ENCODE assay signal across 11 cellular contexts in the genomic region with DNA sequence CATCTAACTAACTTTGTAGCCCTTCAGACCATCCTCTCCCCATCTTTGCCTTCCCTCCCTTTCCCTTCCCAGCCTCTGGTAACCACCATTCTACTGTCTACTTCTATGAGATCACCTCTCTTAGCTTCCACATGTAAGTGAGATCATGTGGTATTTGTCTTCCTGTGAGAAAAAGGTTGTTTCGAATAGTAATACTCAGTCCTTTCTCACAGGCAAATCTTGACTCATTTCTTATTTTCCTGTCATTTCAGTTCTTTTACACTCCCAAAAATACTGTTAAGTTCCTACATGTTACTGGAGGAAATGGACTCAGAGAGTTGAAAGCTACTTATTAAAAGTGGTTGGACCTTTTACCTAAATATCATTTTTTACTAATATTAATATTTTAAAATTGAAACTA.
A peak's percentile ranks its signal among the peaks of the same experiment; 100 is the strongest.
DNase-seq lines count a peak whose midpoint lies in the region; ATAC-seq, FAIRE-seq and TF ChIP-seq lines count a peak whose summit lies in the region.
"Had no signal": no experiment of that assay in that cellular context is flagged by ENCODE, and none has a peak within 500 bp of the region (broad histone marks: within the 10 kb centered on the region; RNA-seq: fewer than 3 reads in every experiment).

No MANE protein-coding gene starts in this region.

- no peak overlapping the region for H3K4me3 ChIP-seq in HepG2 (replicated peaks in 1 of 3; ENCODE audit: insufficient read depth in 1 of 3, low read depth in 2 of 3, low read length in 3 of 3)

- H3K36me3 ChIP-seq in HepG2 (replicated peaks in 1 of 2; ENCODE audit: control insufficient read depth in 1 of 2, insufficient read depth in 2 of 2, low read length in 2 of 2), result no peaks in the 10 kb centered on the region

- H3K79me2 ChIP-seq in HepG2 (ENCODE audit: insufficient read depth, low read length), result no peaks in the 10 kb centered on the region
- H3K79me2 ChIP-seq: parathyroid adenoma had no signal

- H4K20me1 ChIP-seq in HepG2 (ENCODE audit: insufficient read depth, low read length), result no peaks in the 10 kb centered on the region

- H3K9me3 ChIP-seq in HepG2 (ENCODE audit: low read length), result no peaks in the 10 kb centered on the region

- TF ChIP-seq RAD21 in HepG2 (CRISPR knock-in tag; IDR thresholded peaks at IDR 0.05), result no peak

- peak; percentile 26 to 39 for DNase-seq in foreskin keratinocyte
- DNase-seq in cerebellar cortex (ENCODE audit: low spot score), result no peak
- no peak for DNase-seq in HepG2 (ENCODE audit: low spot score)
- no peak for DNase-seq in caudate nucleus (lab: John Stamatoyannopoulos, UW)
- DNase-seq in endothelial cell (ENCODE audit: low spot score), result no peak
- DNase-seq: DND-41 had no signal

- no peak overlapping the region for H3K27ac Mint-ChIP-seq in endothelial cell (ENCODE audit: unreplicated experiment)

- H3K4me1 ChIP-seq in foreskin keratinocyte (peaks cover 4% of the 10 kb centered on the region), HepG2 (ENCODE audit: insufficient read depth, low read length) (no peaks in the 10 kb centered on the region)
- H3K4me1 ChIP-seq: parathyroid adenoma had no signal

- H3K27me3 Mint-ChIP-seq in endothelial cell (ENCODE audit: unreplicated experiment), result no peaks in the 10 kb centered on the region

- 96% methylated on average over 1 of the region's 1 CpG for WGBS in HepG2 (ENCODE audit: low lambda C conversion rate)

- no peak overlapping the region for H3K9ac ChIP-seq in HepG2 (ENCODE audit: insufficient read depth, low read depth, low read length)
- H3K9ac ChIP-seq: parathyroid adenoma had no signal

- no peak overlapping the region for H3K4me3 Mint-ChIP-seq in endothelial cell (ENCODE audit: unreplicated experiment)

- POLR2A ChIA-PET in HepG2 (lab: Yijun Ruan, JAX), result no interaction called here

- BruUV-seq in HepG2 (replicated peaks; lab: Mats Ljungman, UMichigan), result no TSS peak

- H3K27ac ChIP-seq in foreskin keratinocyte (no peak overlapping the region), HepG2 (ENCODE audit: extremely low read length, insufficient read depth, low read length) (no peak overlapping the region), caudate nucleus (ENCODE audit: low read depth, low read length) (no peak overlapping the region)
- H3K27ac ChIP-seq: parathyroid adenoma had no signal

- TF ChIP-seq POLR2A in HepG2 (IDR thresholded peaks at IDR 0.05; ENCODE audit: insufficient read depth in 1 of 2, low read depth in 2 of 2, low read length in 2 of 2), result no peak

- ATAC-seq in GM18870 (IDR thresholded peaks at IDR 0.05; ENCODE audit: unreplicated experiment) (peak; percentile 86), GM21528 (IDR thresholded peaks at IDR 0.05; ENCODE audit: low FRiP score, unreplicated experiment) (peak; percentile 81), HG03135 (IDR thresholded peaks at IDR 0.05; ENCODE audit: unreplicated experiment) (peak; percentile 67), foreskin keratinocyte (peak; percentile 72), HepG2 (no peak)
- ATAC-seq: HCT116 had no signal

- H3K4me1 Mint-ChIP-seq in endothelial cell (ENCODE audit: unreplicated experiment), result no peaks in the 10 kb centered on the region

- intact Hi-C loops in HepG2 (cut with micrococcal nuclease; ENCODE audit: unreplicated experiment), result no loop called here

- TF ChIP-seq CTCF in foreskin keratinocyte (conservative IDR thresholded peaks at IDR 0.05) (no peak), HepG2 (CRISPR knock-in tag; IDR thresholded peaks at IDR 0.05) (no peak), endothelial cell (IDR thresholded peaks at IDR 0.05; ENCODE audit: unreplicated experiment) (no peak)

- H2AFZ ChIP-seq in HepG2 (ENCODE audit: low read length), result no peak overlapping the region
- H2AFZ ChIP-seq: parathyroid adenoma had no signal

- no peaks in the 10 kb centered on the region for H3K27me3 ChIP-seq in foreskin keratinocyte
- H3K27me3 ChIP-seq in HepG2 (ENCODE audit: control insufficient read depth in 1 of 2, insufficient read depth in 2 of 2, low read length in 2 of 2), result no peaks in the 10 kb centered on the region

- no peak for FAIRE-seq in HepG2 (lab: Jason Lieb, UNC)

- no peak for TF ChIP-seq EP300 in HepG2 (IDR thresholded peaks at IDR 0.05; ENCODE audit: low read depth in 2 of 2, low read length in 2 of 2)
- no peak for TF ChIP-seq EP300 in HepG2 (CRISPR knock-in tag; IDR thresholded peaks at IDR 0.05; ENCODE audit: borderline replicate concordance)

- CTCF ChIA-PET in HepG2 (lab: Yijun Ruan, JAX; ENCODE audit: low intra/inter-chr PET ratio, low total read pairs), result no interaction called here

- no peak overlapping the region for H3K4me2 ChIP-seq in HepG2 (ENCODE audit: low read depth, low read length)

- no peaks in the 10 kb centered on the region for H3K9me3 Mint-ChIP-seq in endothelial cell (ENCODE audit: unreplicated experiment)

- no peaks in the 10 kb centered on the region for H3K36me3 Mint-ChIP-seq in endothelial cell (ENCODE audit: low read depth, unreplicated experiment)

- in situ Hi-C loops in HepG2 (cut with HindIII; ENCODE audit: extremely low pct_ligation_motif_present, low pct_unique_long_range_greater_than_20kb), result no loop called here

TF ChIP-seq in HepG2, 621 proteins besides CTCF, POLR2A, EP300 and RAD21 (continues in another document):
- TF ChIP-seq, protein P1, sequence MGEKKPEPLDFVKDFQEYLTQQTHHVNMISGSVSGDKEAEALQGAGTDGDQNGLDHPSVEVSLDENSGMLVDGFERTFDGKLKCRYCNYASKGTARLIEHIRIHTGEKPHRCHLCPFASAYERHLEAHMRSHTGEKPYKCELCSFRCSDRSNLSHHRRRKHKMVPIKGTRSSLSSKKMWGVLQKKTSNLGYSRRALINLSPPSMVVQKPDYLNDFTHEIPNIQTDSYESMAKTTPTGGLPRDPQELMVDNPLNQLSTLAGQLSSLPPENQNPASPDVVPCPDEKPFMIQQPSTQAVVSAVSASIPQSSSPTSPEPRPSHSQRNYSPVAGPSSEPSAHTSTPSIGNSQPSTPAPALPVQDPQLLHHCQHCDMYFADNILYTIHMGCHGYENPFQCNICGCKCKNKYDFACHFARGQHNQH (CRISPR knock-in tag; IDR thresholded peaks at IDR 0.05), result no peak
- TF ChIP-seq ZMYM2 (CRISPR knock-in tag; IDR thresholded peaks at IDR 0.05) (no peak), NR3C1 (CRISPR knock-in tag; IDR thresholded peaks at IDR 0.05) (no peak), MYNN (CRISPR knock-in tag; IDR thresholded peaks at IDR 0.05; ENCODE audit: low read depth) (no peak), PAWR (CRISPR knock-in tag; IDR thresholded peaks at IDR 0.05; ENCODE audit: borderline replicate concordance) (no peak), SATB2 (CRISPR knock-in tag; IDR thresholded peaks at IDR 0.05) (no peak)
- TF ChIP-seq, protein P2, sequence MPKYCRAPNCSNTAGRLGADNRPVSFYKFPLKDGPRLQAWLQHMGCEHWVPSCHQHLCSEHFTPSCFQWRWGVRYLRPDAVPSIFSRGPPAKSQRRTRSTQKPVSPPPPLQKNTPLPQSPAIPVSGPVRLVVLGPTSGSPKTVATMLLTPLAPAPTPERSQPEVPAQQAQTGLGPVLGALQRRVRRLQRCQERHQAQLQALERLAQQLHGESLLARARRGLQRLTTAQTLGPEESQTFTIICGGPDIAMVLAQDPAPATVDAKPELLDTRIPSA (CRISPR knock-in tag; IDR thresholded peaks at IDR 0.05; ENCODE audit: borderline replicate concordance), result no peak
- TF ChIP-seq, protein P3, sequence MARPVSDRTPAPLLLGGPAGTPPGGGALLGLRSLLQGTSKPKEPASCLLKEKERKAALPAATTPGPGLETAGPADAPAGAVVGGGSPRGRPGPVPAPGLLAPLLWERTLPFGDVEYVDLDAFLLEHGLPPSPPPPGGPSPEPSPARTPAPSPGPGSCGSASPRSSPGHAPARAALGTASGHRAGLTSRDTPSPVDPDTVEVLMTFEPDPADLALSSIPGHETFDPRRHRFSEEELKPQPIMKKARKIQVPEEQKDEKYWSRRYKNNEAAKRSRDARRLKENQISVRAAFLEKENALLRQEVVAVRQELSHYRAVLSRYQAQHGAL (CRISPR knock-in tag; IDR thresholded peaks at IDR 0.05; ENCODE audit: not compliant biosample characterization), result no peak
- TF ChIP-seq, protein P4, sequence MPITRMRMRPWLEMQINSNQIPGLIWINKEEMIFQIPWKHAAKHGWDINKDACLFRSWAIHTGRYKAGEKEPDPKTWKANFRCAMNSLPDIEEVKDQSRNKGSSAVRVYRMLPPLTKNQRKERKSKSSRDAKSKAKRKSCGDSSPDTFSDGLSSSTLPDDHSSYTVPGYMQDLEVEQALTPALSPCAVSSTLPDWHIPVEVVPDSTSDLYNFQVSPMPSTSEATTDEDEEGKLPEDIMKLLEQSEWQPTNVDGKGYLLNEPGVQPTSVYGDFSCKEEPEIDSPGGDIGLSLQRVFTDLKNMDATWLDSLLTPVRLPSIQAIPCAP (CRISPR knock-in tag; IDR thresholded peaks at IDR 0.05; ENCODE audit: low read depth), result no peak
- TF ChIP-seq, protein P5, sequence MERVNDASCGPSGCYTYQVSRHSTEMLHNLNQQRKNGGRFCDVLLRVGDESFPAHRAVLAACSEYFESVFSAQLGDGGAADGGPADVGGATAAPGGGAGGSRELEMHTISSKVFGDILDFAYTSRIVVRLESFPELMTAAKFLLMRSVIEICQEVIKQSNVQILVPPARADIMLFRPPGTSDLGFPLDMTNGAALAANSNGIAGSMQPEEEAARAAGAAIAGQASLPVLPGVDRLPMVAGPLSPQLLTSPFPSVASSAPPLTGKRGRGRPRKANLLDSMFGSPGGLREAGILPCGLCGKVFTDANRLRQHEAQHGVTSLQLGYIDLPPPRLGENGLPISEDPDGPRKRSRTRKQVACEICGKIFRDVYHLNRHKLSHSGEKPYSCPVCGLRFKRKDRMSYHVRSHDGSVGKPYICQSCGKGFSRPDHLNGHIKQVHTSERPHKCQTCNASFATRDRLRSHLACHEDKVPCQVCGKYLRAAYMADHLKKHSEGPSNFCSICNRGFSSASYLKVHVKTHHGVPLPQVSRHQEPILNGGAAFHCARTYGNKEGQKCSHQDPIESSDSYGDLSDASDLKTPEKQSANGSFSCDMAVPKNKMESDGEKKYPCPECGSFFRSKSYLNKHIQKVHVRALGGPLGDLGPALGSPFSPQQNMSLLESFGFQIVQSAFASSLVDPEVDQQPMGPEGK (CRISPR knock-in tag; IDR thresholded peaks at IDR 0.05), result no peak
- TF ChIP-seq, protein P6, sequence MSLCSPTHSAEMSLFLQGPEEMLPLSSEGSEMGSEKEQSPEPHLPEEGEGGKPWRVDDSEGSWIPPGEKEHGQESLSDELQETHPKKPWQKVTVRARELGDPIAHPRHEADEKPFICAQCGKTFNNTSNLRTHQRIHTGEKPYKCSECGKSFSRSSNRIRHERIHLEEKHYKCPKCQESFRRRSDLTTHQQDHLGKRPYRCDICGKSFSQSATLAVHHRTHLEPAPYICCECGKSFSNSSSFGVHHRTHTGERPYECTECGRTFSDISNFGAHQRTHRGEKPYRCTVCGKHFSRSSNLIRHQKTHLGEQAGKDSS (CRISPR knock-in tag; IDR thresholded peaks at IDR 0.05; ENCODE audit: borderline replicate concordance, low read depth), result no peak

Comparison
In these comparisons a context has a peak if more than half of its experiments do, and no peak if none do; other contexts are left out.
1. DNase-seq: peak in foreskin keratinocyte (2 of 2); none in cerebellar cortex (single experiment), HepG2 (single experiment), caudate nucleus (0 of 61) and endothelial cell (single experiment).